ENCODE assay signal across 15 cellular contexts in the genomic region with DNA sequence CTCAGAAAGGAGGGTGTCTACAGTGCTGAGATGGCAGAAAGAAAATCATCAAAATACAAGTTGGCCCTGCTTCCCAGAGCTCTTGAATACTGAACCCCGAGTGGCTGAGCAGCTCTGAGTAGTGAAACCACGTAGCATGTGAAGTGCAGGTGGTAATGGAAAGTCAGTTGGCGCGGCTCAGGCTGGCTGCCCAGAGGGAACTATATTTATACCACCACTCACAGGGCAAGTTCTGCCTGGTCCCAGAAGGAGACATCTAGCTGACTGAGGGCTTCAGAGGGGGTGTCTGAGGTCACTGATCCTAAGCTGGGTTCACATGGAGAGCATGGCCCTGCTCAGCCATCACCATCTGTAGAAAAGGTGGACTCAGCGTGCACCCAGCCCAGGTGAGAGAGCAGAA.
A peak's percentile ranks its signal among the peaks of the same experiment; 100 is the strongest.
DNase-seq lines count a peak whose midpoint lies in the region; ATAC-seq and TF ChIP-seq lines count a peak whose summit lies in the region.
"Had no signal": no experiment of that assay in that cellular context is flagged by ENCODE, and none has a peak within 500 bp of the region (broad histone marks: within the 10 kb centered on the region; RNA-seq: fewer than 3 reads in every experiment).

No MANE protein-coding gene starts in this region.

- peaks cover 11% of the 10 kb centered on the region for H3K27me3 Mint-ChIP-seq in stimulated activated memory B cell treated with anti-CD40 and anti-IgM and Interleukin-4, amounts not matched to agents 10 μg/mL and 1 μg/mL and 100 μg/mL, for 72 hours
- peaks cover 10% of the 10 kb centered on the region for H3K27me3 Mint-ChIP-seq in activated CD8-positive, alpha-beta memory T cell treated with anti-CD3 and anti-CD28 coated beads, Interleukin-2, amount 10 ng/mL, durations not matched to agents 7 days and 5 days
- H3K27me3 Mint-ChIP-seq in CD8-positive, alpha-beta T cell (ENCODE audit: low read depth) = peaks cover 12% of the 10 kb centered on the region

- H3K27ac Mint-ChIP-seq in stimulated activated memory B cell treated with anti-CD40 and anti-IgM and Interleukin-4, amounts not matched to agents 10 μg/mL and 1 μg/mL and 100 μg/mL, for 72 hours = no peak overlapping the region
- no peak overlapping the region for H3K27ac Mint-ChIP-seq in activated CD8-positive, alpha-beta memory T cell treated with anti-CD3 and anti-CD28 coated beads, Interleukin-2, amount 10 ng/mL, durations not matched to agents 7 days and 5 days
- H3K27ac Mint-ChIP-seq in CD8-positive, alpha-beta T cell = no peak overlapping the region
- H3K27ac Mint-ChIP-seq: activated B cell treated with CpG ODN at 0.5 μM for 24 hours; stimulated activated naive CD8-positive, alpha-beta T cell treated with anti-CD3 and anti-CD28 coated beads, Interleukin-15, Interleukin-2, amounts not matched to agents 100 ng/mL and 50 ng/mL, for 24 hours had no signal

- CTCF ChIA-PET in activated CD8-positive, alpha-beta memory T cell treated with anti-CD3 and anti-CD28 coated beads, Interleukin-2, amount 10 ng/mL, durations not matched to agents 7 days and 5 days (lab: Charles Lee) = no interaction called here
- CTCF ChIA-PET in CD8-positive, alpha-beta T cell (lab: Charles Lee) = no interaction called here

- no peak for DNase-seq in mucosa of gallbladder (ENCODE audit: low spot score)
- DNase-seq in activated CD8-positive, alpha-beta memory T cell treated with anti-CD3 and anti-CD28 coated beads, Interleukin-2, amount 10 ng/mL, durations not matched to agents 7 days and 5 days = no peak
- DNase-seq in CD8-positive, alpha-beta T cell = no peak
- DNase-seq: activated B cell treated with CpG ODN at 0.5 μM for 24 hours, DMS153, kidney glomerular epithelial cell, SJCRH30 had no signal

- H3K36me3 ChIP-seq in CD8-positive, alpha-beta T cell (ENCODE audit: insufficient read depth, low read length) = no peaks in the 10 kb centered on the region
- H3K36me3 ChIP-seq: SJCRH30 had no signal

- H3K27me3 ChIP-seq in CD8-positive, alpha-beta T cell (ENCODE audit: insufficient read depth, low read length) = no peaks in the 10 kb centered on the region
- H3K27me3 ChIP-seq: SJCRH30 had no signal

- no peaks in the 10 kb centered on the region for H3K9me3 ChIP-seq in CD8-positive, alpha-beta T cell (ENCODE audit: low read length)
- H3K9me3 ChIP-seq: SJCRH30 had no signal

- TF ChIP-seq CTCF in CD8-positive, alpha-beta T cell (IDR thresholded peaks at IDR 0.05) = no peak

- no peak overlapping the region for H3K4me3 Mint-ChIP-seq in stimulated activated memory B cell treated with anti-CD40 and anti-IgM and Interleukin-4, amounts not matched to agents 10 μg/mL and 1 μg/mL and 100 μg/mL, for 72 hours
- H3K4me3 Mint-ChIP-seq in activated CD8-positive, alpha-beta memory T cell treated with anti-CD3 and anti-CD28 coated beads, Interleukin-2, amount 10 ng/mL, durations not matched to agents 7 days and 5 days = no peak overlapping the region
- no peak overlapping the region for H3K4me3 Mint-ChIP-seq in CD8-positive, alpha-beta T cell
- H3K4me3 Mint-ChIP-seq: activated B cell treated with CpG ODN at 0.5 μM for 24 hours; central memory CD8-positive, alpha-beta T cell; neural crest cell; stimulated activated naive CD8-positive, alpha-beta T cell treated with anti-CD3 and anti-CD28 coated beads, Interleukin-15, Interleukin-2, amounts not matched to agents 100 ng/mL and 50 ng/mL, for 24 hours had no signal

- peaks cover under 1% of the 10 kb centered on the region for H3K4me1 Mint-ChIP-seq in stimulated activated memory B cell treated with anti-CD40 and anti-IgM and Interleukin-4, amounts not matched to agents 10 μg/mL and 1 μg/mL and 100 μg/mL, for 72 hours
- peaks cover under 1% of the 10 kb centered on the region for H3K4me1 Mint-ChIP-seq in activated CD8-positive, alpha-beta memory T cell treated with anti-CD3 and anti-CD28 coated beads, Interleukin-2, amount 10 ng/mL, durations not matched to agents 7 days and 5 days
- H3K4me1 Mint-ChIP-seq in CD8-positive, alpha-beta T cell (ENCODE audit: low read depth) = no peaks in the 10 kb centered on the region
- H3K4me1 Mint-ChIP-seq: activated B cell treated with CpG ODN at 0.5 μM for 24 hours; central memory CD8-positive, alpha-beta T cell; neural crest cell had no signal

- H3K4me1 ChIP-seq in CD8-positive, alpha-beta T cell (ENCODE audit: insufficient read depth, low read length) = no peaks in the 10 kb centered on the region
- H3K4me1 ChIP-seq: SJCRH30 had no signal

- intact Hi-C loops in CD8-positive, alpha-beta T cell (cut with DNase I, micrococcal nuclease) = no loop called here

- no peaks in the 10 kb centered on the region for H3K36me3 Mint-ChIP-seq in stimulated activated memory B cell treated with anti-CD40 and anti-IgM and Interleukin-4, amounts not matched to agents 10 μg/mL and 1 μg/mL and 100 μg/mL, for 72 hours
- H3K36me3 Mint-ChIP-seq in activated CD8-positive, alpha-beta memory T cell treated with anti-CD3 and anti-CD28 coated beads, Interleukin-2, amount 10 ng/mL, durations not matched to agents 7 days and 5 days = no peaks in the 10 kb centered on the region
- H3K36me3 Mint-ChIP-seq in CD8-positive, alpha-beta T cell = no peaks in the 10 kb centered on the region

- peak; percentile 88 for ATAC-seq in GM19395 (IDR thresholded peaks at IDR 0.05; ENCODE audit: unreplicated experiment)
- peak; percentile 79 for ATAC-seq in HG02798 (IDR thresholded peaks at IDR 0.05; ENCODE audit: poor library complexity, unreplicated experiment)
- peak; percentile 87 for ATAC-seq in HG03521 (IDR thresholded peaks at IDR 0.05; ENCODE audit: unreplicated experiment)
- ATAC-seq in stimulated activated memory B cell treated with anti-CD40 and anti-IgM and Interleukin-4, amounts not matched to agents 10 μg/mL and 1 μg/mL and 100 μg/mL, for 72 hours = peak; percentile 37
- no peak for ATAC-seq in activated CD8-positive, alpha-beta memory T cell treated with anti-CD3 and anti-CD28 coated beads, Interleukin-2, amount 10 ng/mL, durations not matched to agents 7 days and 5 days
- no peak for ATAC-seq in CD8-positive, alpha-beta T cell
- ATAC-seq: HepG2 had no signal

- no peak overlapping the region for H3K4me3 ChIP-seq in CD8-positive, alpha-beta T cell (ENCODE audit: low read depth, low read length)
- H3K4me3 ChIP-seq: SJCRH30 had no signal

- H3K9me3 Mint-ChIP-seq in stimulated activated memory B cell treated with anti-CD40 and anti-IgM and Interleukin-4, amounts not matched to agents 10 μg/mL and 1 μg/mL and 100 μg/mL, for 72 hours = no peaks in the 10 kb centered on the region
- no peaks in the 10 kb centered on the region for H3K9me3 Mint-ChIP-seq in activated CD8-positive, alpha-beta memory T cell treated with anti-CD3 and anti-CD28 coated beads, Interleukin-2, amount 10 ng/mL, durations not matched to agents 7 days and 5 days (ENCODE audit: low read depth)
- H3K9me3 Mint-ChIP-seq in CD8-positive, alpha-beta T cell = no peaks in the 10 kb centered on the region
- H3K9me3 Mint-ChIP-seq: activated B cell treated with CpG ODN at 0.5 μM for 24 hours; central memory CD8-positive, alpha-beta T cell; neural crest cell; stimulated activated naive CD8-positive, alpha-beta T cell treated with anti-CD3 and anti-CD28 coated beads, Interleukin-15, Interleukin-2, amounts not matched to agents 100 ng/mL and 50 ng/mL, for 24 hours had no signal

- H3K27ac ChIP-seq in CD8-positive, alpha-beta T cell (ENCODE audit: low read depth, low read length) = no peak overlapping the region
- H3K27ac ChIP-seq: SJCRH30 had no signal

- POLR2A ChIA-PET in CD8-positive, alpha-beta T cell (lab: Charles Lee) = no interaction called here

Comparison
In these comparisons a context has a peak if more than half of its experiments do, and no peak if none do; other contexts are left out.
1. ATAC-seq: peak in GM19395 (single experiment), HG02798 (single experiment), HG03521 (single experiment) and stimulated activated memory B cell treated with anti-CD40 and anti-IgM and Interleukin-4, amounts not matched to agents 10 μg/mL and 1 μg/mL and 100 μg/mL, for 72 hours (single experiment); none in activated CD8-positive, alpha-beta memory T cell treated with anti-CD3 and anti-CD28 coated beads, Interleukin-2, amount 10 ng/mL, durations not matched to agents 7 days and 5 days (single experiment) and CD8-positive, alpha-beta T cell (single experiment).